ENCODE assay signal across 9 cellular contexts in the genomic region with DNA sequence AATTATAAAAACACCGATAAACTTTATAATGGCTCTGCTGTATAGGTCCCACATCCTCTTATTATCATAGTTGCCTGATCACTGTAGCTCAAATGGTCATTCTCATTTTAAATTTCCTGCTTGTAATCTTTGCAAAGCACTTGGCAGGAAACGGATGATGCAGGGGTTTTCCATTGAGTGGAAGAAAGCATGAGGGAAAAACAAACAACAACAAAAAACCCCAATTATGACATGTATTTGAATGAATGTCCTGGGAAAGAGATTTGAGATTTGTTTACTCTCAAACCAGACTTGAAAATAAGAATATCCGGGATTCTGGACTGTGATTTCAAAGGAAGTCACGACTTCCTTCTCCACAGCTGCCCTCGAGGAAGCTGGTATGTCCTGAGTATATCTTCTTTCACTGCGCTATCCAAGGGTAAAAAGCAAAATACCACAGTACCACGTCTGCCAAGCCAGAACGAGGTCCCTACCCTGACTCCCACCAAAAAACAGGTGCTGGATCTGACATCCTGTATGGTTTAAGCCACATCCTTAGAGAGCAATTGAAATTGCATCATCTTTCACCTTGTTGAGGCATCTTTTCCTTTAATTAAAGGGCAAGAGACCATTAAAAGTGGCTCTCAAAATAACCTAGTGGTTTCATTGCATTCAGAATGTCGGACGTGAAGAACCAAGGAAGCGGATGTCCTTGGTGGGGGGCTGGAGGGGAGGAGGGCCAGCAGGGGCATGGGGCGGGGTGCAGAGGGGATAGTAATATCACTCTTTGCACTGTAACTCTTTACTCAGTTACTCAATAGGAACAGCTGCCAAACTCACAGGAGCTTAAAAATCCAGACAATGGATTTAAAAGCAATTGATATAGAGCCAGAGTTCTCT. TPM values are rescaled to one million over a fixed set of nuclear protein-coding genes. Genes with fewer than 3 reads are reported as not detected.
A peak's percentile ranks its signal among the peaks of the same experiment; 100 is the strongest.
DNase-seq lines count a peak whose midpoint lies in the region; ATAC-seq and TF ChIP-seq lines count a peak whose summit lies in the region.
"Had no signal": no experiment of that assay in that cellular context is flagged by ENCODE, and none has a peak within 500 bp of the region (broad histone marks: within the 10 kb centered on the region; RNA-seq: fewer than 3 reads in every experiment).

No MANE protein-coding gene starts in this region.

- CTCF ChIA-PET in activated CD4-positive, alpha-beta T cell treated with anti-CD3 and anti-CD28 coated beads, Interleukin-2, amount 10 ng/mL, durations not matched to agents 7 days and 5 days (lab: Charles Lee), result interaction anchor here (0.7 to 3.0 kb wide), 4 partner anchors 13 to 129 kb away, joined by 3 to 11 read pairs (median 4); a partner anchor contains a TSS

- H3K36me3 Mint-ChIP-seq in activated CD4-positive, alpha-beta T cell treated with anti-CD3 and anti-CD28 coated beads, Interleukin-2, amount 10 ng/mL, durations not matched to agents 7 days and 5 days (ENCODE audit: low read depth), result peaks cover 2% of the 10 kb centered on the region

- no peak for TF ChIP-seq CTCF in foreskin keratinocyte (conservative IDR thresholded peaks at IDR 0.05)

- H3K9ac ChIP-seq in rectal smooth muscle tissue (ENCODE audit: low read length), result no peak overlapping the region

- H3K27me3 Mint-ChIP-seq in activated CD4-positive, alpha-beta T cell treated with anti-CD3 and anti-CD28 coated beads, Interleukin-2, amount 10 ng/mL, durations not matched to agents 7 days and 5 days, result no peaks in the 10 kb centered on the region

- H3K4me3 Mint-ChIP-seq in activated CD4-positive, alpha-beta T cell treated with anti-CD3 and anti-CD28 coated beads, Interleukin-2, amount 10 ng/mL, durations not matched to agents 7 days and 5 days, result peak overlapping the region; percentile 51

- DNase-seq in DMS79 (lab: John Stamatoyannopoulos, UW), result peak; percentile 4
- DNase-seq in Jurkat, Clone E6-1 (ENCODE audit: low read depth, low spot score), result peak; percentile 96
- peak; percentile 44 for DNase-seq in activated CD4-positive, alpha-beta T cell treated with anti-CD3 and anti-CD28 coated beads, Interleukin-2, amount 10 ng/mL, durations not matched to agents 7 days and 5 days
- DNase-seq in foreskin keratinocyte, result no peak
- no peak for DNase-seq in NK-92 treated with Interleukin-12 subunit alpha and Interleukin-12 subunit beta, amount 100 ng/mL, for 24 hours (lab: John Stamatoyannopoulos, UW)

- POLR2A ChIA-PET in activated CD4-positive, alpha-beta T cell treated with anti-CD3 and anti-CD28 coated beads, Interleukin-2, amount 10 ng/mL, durations not matched to agents 7 days and 5 days (lab: Charles Lee), result interaction anchor here (1.4 kb wide), 1 partner anchor 13 kb away, joined by 3 read pairs; a partner anchor contains a TSS

- no peaks in the 10 kb centered on the region for H3K36me3 ChIP-seq in rectal smooth muscle tissue (ENCODE audit: control insufficient read depth, insufficient read depth, low read length)

- H3K4me1 ChIP-seq in foreskin keratinocyte, result no peaks in the 10 kb centered on the region
- no peaks in the 10 kb centered on the region for H3K4me1 ChIP-seq in rectal smooth muscle tissue (ENCODE audit: control insufficient read depth, insufficient read depth, low read length)

- H3K27ac Mint-ChIP-seq in activated CD4-positive, alpha-beta T cell treated with anti-CD3 and anti-CD28 coated beads, Interleukin-2, amount 10 ng/mL, durations not matched to agents 7 days and 5 days, result peak overlapping the region; percentile 90

- no peak for ATAC-seq in foreskin keratinocyte
- ATAC-seq in HG03457 (IDR thresholded peaks at IDR 0.05; ENCODE audit: unreplicated experiment), result no peak
- ATAC-seq in GM19351 (IDR thresholded peaks at IDR 0.05; ENCODE audit: unreplicated experiment), result no peak

- peaks cover 3% of the 10 kb centered on the region for H3K9me3 Mint-ChIP-seq in activated CD4-positive, alpha-beta T cell treated with anti-CD3 and anti-CD28 coated beads, Interleukin-2, amount 10 ng/mL, durations not matched to agents 7 days and 5 days

- H3K4me3 ChIP-seq in Jurkat, Clone E6-1 (ENCODE audit: low read length), result peak overlapping the region; percentile 27
- peak overlapping the region; percentile 67 for H3K4me3 ChIP-seq in rectal smooth muscle tissue (ENCODE audit: low read length)
- H3K4me3 ChIP-seq: SK-N-MC had no signal

- H3K27ac ChIP-seq in foreskin keratinocyte, result peak overlapping the region; percentile 21
- no peak overlapping the region for H3K27ac ChIP-seq in rectal smooth muscle tissue (ENCODE audit: low read depth, low read length)
- H3K27ac ChIP-seq: SK-N-MC had no signal

- H3K27me3 ChIP-seq in foreskin keratinocyte, result no peaks in the 10 kb centered on the region
- H3K27me3 ChIP-seq in rectal smooth muscle tissue (ENCODE audit: control insufficient read depth, insufficient read depth, low read length), result no peaks in the 10 kb centered on the region

- H3K4me1 Mint-ChIP-seq in activated CD4-positive, alpha-beta T cell treated with anti-CD3 and anti-CD28 coated beads, Interleukin-2, amount 10 ng/mL, durations not matched to agents 7 days and 5 days, result peaks cover 23% of the 10 kb centered on the region

RNA-seq across cellular contexts. Expression of a gene that starts 13.5 kb away (rescaled TPM):
- 48.3 TPM for polyA plus RNA-seq in Jurkat, Clone E6-1 (2012; ENCODE audit: insufficient read depth, insufficient read length)
- total RNA-seq in activated CD4-positive, alpha-beta T cell treated with anti-CD3 and anti-CD28 coated beads, Interleukin-2, amount 10 ng/mL, durations not matched to agents 7 days and 5 days, result 10 to 100 TPM; 25.0 to 28.0 TPM
- total RNA-seq in foreskin keratinocyte, result 16.0 and 16.6 TPM in 2 replicates
- polyA plus RNA-seq in foreskin keratinocyte, result 13.9 and 16.3 TPM in 2 replicates

RNA-seq across cellular contexts. Expression of a gene that starts 16.7 kb away (rescaled TPM):
- 64.1 TPM for polyA plus RNA-seq in Jurkat, Clone E6-1 (2012; ENCODE audit: insufficient read depth, insufficient read length)
- total RNA-seq in activated CD4-positive, alpha-beta T cell treated with anti-CD3 and anti-CD28 coated beads, Interleukin-2, amount 10 ng/mL, durations not matched to agents 7 days and 5 days, result 10 to 100 TPM; 72.1 to 83.0 TPM
- total RNA-seq in foreskin keratinocyte, result 67.1 and 75.4 TPM in 2 replicates
- polyA plus RNA-seq in foreskin keratinocyte, result 65.1 and 77.4 TPM in 2 replicates

Comparison
In these comparisons a context has a peak if more than half of its experiments do, and no peak if none do; other contexts are left out.
1. DNase-seq: peak in DMS79 (single experiment), Jurkat, Clone E6-1 (single experiment) and activated CD4-positive, alpha-beta T cell treated with anti-CD3 and anti-CD28 coated beads, Interleukin-2, amount 10 ng/mL, durations not matched to agents 7 days and 5 days (single experiment); none in foreskin keratinocyte (0 of 2) and NK-92 treated with Interleukin-12 subunit alpha and Interleukin-12 subunit beta, amount 100 ng/mL, for 24 hours (single experiment).